In genomic region chr14:94396628-94397210, GRCh38 we compare ENCODE assay signal across 24 cellular contexts. TPM values are rescaled to one million over a fixed set of nuclear protein-coding genes. Genes with fewer than 3 reads are reported as not detected.
"Had no signal": no experiment of that assay in that cellular context is flagged by ENCODE, and none has a peak within 500 bp of the region (broad histone marks: within the 10 kb centered on the region; RNA-seq: fewer than 3 reads in every experiment).

No MANE protein-coding gene starts in this region.

- H3K4me1 ChIP-seq: gastrocnemius medialis had no signal

- H3K27ac Mint-ChIP-seq: activated naive CD4-positive, alpha-beta T cell treated with anti-CD3 and anti-CD28 coated beads for 36 hours; activated naive CD8-positive, alpha-beta T cell treated with anti-CD3 and anti-CD28 coated beads, Interleukin-2, amount 50 U/mL, for 24 hours; activated T-helper 2 cell treated with anti-CD3 and anti-CD28 coated beads, Interferon-gamma antibody, Interleukin-2, Interleukin-4, amounts not matched to agents 10 μg/mL and 5 μg/mL and 100 μg/mL, durations not matched to agents 14 hours and 24 hours and 36 hours; stimulated activated memory B cell treated with anti-CD40 and anti-IgM and Interleukin-4, amounts not matched to agents 10 μg/mL and 1 μg/mL and 100 μg/mL, for 72 hours; T-helper 2 cell treated with Interferon-gamma antibody and Interleukin-4, amounts not matched to agents 5 μg/mL and 100 μg/mL, for 36 hours had no signal

- H3K4me1 Mint-ChIP-seq: stimulated activated memory B cell treated with anti-CD40 and anti-IgM and Interleukin-4, amounts not matched to agents 10 μg/mL and 1 μg/mL and 100 μg/mL, for 72 hours had no signal

- DNase-seq: activated CD4-positive, alpha-beta T cell treated with anti-CD3 and anti-CD28 coated beads, Interleukin-2, amount 50 U/mL, for 48 hours; activated CD4-positive, CD25-positive, alpha-beta regulatory T cell treated with anti-CD3 and anti-CD28 coated beads, Interleukin-2, amount 50 U/mL, for 72 hours; activated naive CD4-positive, alpha-beta T cell treated with anti-CD3 and anti-CD28 coated beads for 36 hours; activated naive CD8-positive, alpha-beta T cell treated with anti-CD3 and anti-CD28 coated beads, Interleukin-2, amount 50 U/mL, for 24 hours; activated T-cell treated with anti-CD3 and anti-CD28 coated beads, Interleukin-2, amount 50 U/mL, for 1 hour; aorta; gastrocnemius medialis; heart left ventricle; left cardiac atrium; midbrain; retina; stimulated activated CD4-positive, alpha-beta T cell treated with anti-CD3 and anti-CD28 coated beads, Interleukin-2, amount 100 ng/mL, for 48 hours; thyroid gland had no signal

- H3K36me3 ChIP-seq: gastrocnemius medialis, heart left ventricle, thyroid gland, vagina had no signal

- H3K4me3 ChIP-seq: gastrocnemius medialis, heart left ventricle, lung, thyroid gland, vagina had no signal

- H3K36me3 Mint-ChIP-seq: stimulated activated memory B cell treated with anti-CD40 and anti-IgM and Interleukin-4, amounts not matched to agents 10 μg/mL and 1 μg/mL and 100 μg/mL, for 72 hours had no signal

- ATAC-seq: activated naive CD8-positive, alpha-beta T cell treated with anti-CD3 and anti-CD28 coated beads, Interleukin-2, amount 50 U/mL, for 24 hours; gastrocnemius medialis; heart left ventricle; left cardiac atrium; stimulated activated memory B cell treated with anti-CD40 and anti-IgM and Interleukin-4, amounts not matched to agents 10 μg/mL and 1 μg/mL and 100 μg/mL, for 72 hours had no signal

- H3K4me3 Mint-ChIP-seq: activated naive CD4-positive, alpha-beta T cell treated with anti-CD3 and anti-CD28 coated beads for 36 hours; activated naive CD8-positive, alpha-beta T cell treated with anti-CD3 and anti-CD28 coated beads, Interleukin-2, amount 50 U/mL, for 24 hours; stimulated activated memory B cell treated with anti-CD40 and anti-IgM and Interleukin-4, amounts not matched to agents 10 μg/mL and 1 μg/mL and 100 μg/mL, for 72 hours; T-helper 2 cell treated with Interferon-gamma antibody and Interleukin-4, amounts not matched to agents 5 μg/mL and 100 μg/mL, for 36 hours had no signal

- H3K27ac ChIP-seq: gastrocnemius medialis, heart left ventricle, thyroid gland, vagina had no signal

- H3K9me3 ChIP-seq: gastrocnemius medialis, heart left ventricle, thyroid gland, vagina had no signal

- H3K27me3 ChIP-seq: gastrocnemius medialis, thyroid gland, vagina had no signal

- H3K9me3 Mint-ChIP-seq: activated naive CD4-positive, alpha-beta T cell treated with anti-CD3 and anti-CD28 coated beads for 36 hours; activated T-helper 2 cell treated with anti-CD3 and anti-CD28 coated beads, Interferon-gamma antibody, Interleukin-2, Interleukin-4, amounts not matched to agents 10 μg/mL and 5 μg/mL and 100 μg/mL, durations not matched to agents 14 hours and 24 hours and 36 hours; stimulated activated memory B cell treated with anti-CD40 and anti-IgM and Interleukin-4, amounts not matched to agents 10 μg/mL and 1 μg/mL and 100 μg/mL, for 72 hours; T-helper 2 cell treated with Interferon-gamma antibody and Interleukin-4, amounts not matched to agents 5 μg/mL and 100 μg/mL, for 36 hours had no signal

RNA-seq across cellular contexts. Expression of gene SERPINA1, which starts 8.3 kb away (rescaled TPM):
- total RNA-seq: dermis microvascular lymphatic vessel endothelial cell, myocyte, osteocyte had no signal
- polyA plus RNA-seq: neural cell had no signal

RNA-seq across cellular contexts. Expression of gene SERPINA2, which starts 30.2 kb away (rescaled TPM):
- total RNA-seq: activated naive CD4-positive, alpha-beta T cell treated with anti-CD3 and anti-CD28 coated beads for 36 hours; activated T-helper 2 cell treated with anti-CD3 and anti-CD28 coated beads, Interferon-gamma antibody, Interleukin-2, Interleukin-4, amounts not matched to agents 10 μg/mL and 5 μg/mL and 100 μg/mL, durations not matched to agents 14 hours and 24 hours and 36 hours; aorta; chondrocyte; dermis microvascular lymphatic vessel endothelial cell; epithelial cell of proximal tubule; gastrocnemius medialis; heart left ventricle; left cardiac atrium; lung; myocyte; osteocyte; thyroid gland; vagina had no signal
- polyA plus RNA-seq: aorta, heart left ventricle, neural cell had no signal

RNA-seq across cellular contexts. Expression of gene SERPINA11, which starts 55.9 kb away (rescaled TPM):
- total RNA-seq: activated naive CD4-positive, alpha-beta T cell treated with anti-CD3 and anti-CD28 coated beads for 36 hours; activated T-helper 2 cell treated with anti-CD3 and anti-CD28 coated beads, Interferon-gamma antibody, Interleukin-2, Interleukin-4, amounts not matched to agents 10 μg/mL and 5 μg/mL and 100 μg/mL, durations not matched to agents 14 hours and 24 hours and 36 hours; aorta; chondrocyte; dermis microvascular lymphatic vessel endothelial cell; epithelial cell of proximal tubule; heart left ventricle; left cardiac atrium; myocyte; osteocyte; thyroid gland; vagina had no signal
- polyA plus RNA-seq: aorta, heart left ventricle, neural cell had no signal
